In genomic region chr1:183953031-183953430, GRCh38 we compare ENCODE assay signal across 20 cellular contexts.
DNase-seq lines count a peak whose midpoint lies in the region; ATAC-seq and TF ChIP-seq lines count a peak whose summit lies in the region.
"Had no signal": no experiment of that assay in that cellular context is flagged by ENCODE, and none has a peak within 500 bp of the region (broad histone marks: within the 10 kb centered on the region; RNA-seq: fewer than 3 reads in every experiment).

No MANE protein-coding gene starts in this region.

- no peak for TF ChIP-seq POLR2A in tibial nerve (IDR thresholded peaks at IDR 0.05)

- no peak for TF ChIP-seq EP300 in tibial nerve (IDR thresholded peaks at IDR 0.05)

- no peak for TF ChIP-seq CTCF in PC-3 (conservative IDR thresholded peaks at IDR 0.05; ENCODE audit: low read depth, low read length)
- TF ChIP-seq CTCF in right atrium auricular region (IDR thresholded peaks at IDR 0.05), result no peak
- TF ChIP-seq CTCF in tibial nerve (IDR thresholded peaks at IDR 0.05), result no peak

- no peaks in the 10 kb centered on the region for H3F3A ChIP-seq in PC-3 (ENCODE audit: low read length, unreplicated experiment)

- H3K27ac Mint-ChIP-seq in stimulated activated naive B cell treated with anti-CD40 and anti-IgM and Interleukin-4, amounts not matched to agents 10 μg/mL and 1 μg/mL and 100 μg/mL, for 72 hours, result peak overlapping the region; percentile 1
- H3K27ac Mint-ChIP-seq: activated naive CD4-positive, alpha-beta T cell treated with anti-CD3 and anti-CD28 coated beads, Interleukin-2, amount 50 U/mL, for 24 hours; CD14-positive monocyte; mesothelial cell of epicardium had no signal

- ATAC-seq in PC-3, result peak; percentile 48
- ATAC-seq in stimulated activated naive B cell treated with anti-CD40 and anti-IgM and Interleukin-4, amounts not matched to agents 10 μg/mL and 1 μg/mL and 100 μg/mL, for 72 hours (replicated peaks), result no peak
- no peak for ATAC-seq in GM19395 (IDR thresholded peaks at IDR 0.05; ENCODE audit: unreplicated experiment)

- 36 to 40% methylated on average over 5 of the region's 5 CpGs for WGBS in tibial nerve, 2 donors

- no peaks in the 10 kb centered on the region for H3K9me2 ChIP-seq in PC-3 (replicated peaks; ENCODE audit: low read length)

- peaks cover 14 to 17% of the 10 kb centered on the region in 2 donors for H3K27me3 Mint-ChIP-seq in stimulated activated naive B cell treated with anti-CD40 and anti-IgM and Interleukin-4, amounts not matched to agents 10 μg/mL and 1 μg/mL and 100 μg/mL, for 72 hours
- H3K27me3 Mint-ChIP-seq: activated naive CD4-positive, alpha-beta T cell treated with anti-CD3 and anti-CD28 coated beads, Interleukin-2, amount 50 U/mL, for 24 hours had no signal

- H3K4me1 ChIP-seq in PC-3 (ENCODE audit: insufficient read depth, low read length) (peaks cover 10% of the 10 kb centered on the region), right atrium auricular region (peaks cover 0 to 11% of the 10 kb centered on the region in 2 donors), tibial nerve (peaks cover 0 to 21% (median 7%) of the 10 kb centered on the region in 4 donors)
- H3K4me1 ChIP-seq: breast epithelium had no signal

- CTCF ChIA-PET in PC-3 (lab: Charles Lee), result no interaction called here

- H3K9me3 ChIP-seq in PC-3 (ENCODE audit: low read length), result no peaks in the 10 kb centered on the region
- H3K9me3 ChIP-seq in right atrium auricular region, result no peaks in the 10 kb centered on the region
- H3K9me3 ChIP-seq in tibial nerve, result no peaks in the 10 kb centered on the region
- H3K9me3 ChIP-seq: breast epithelium, spleen had no signal

- no peaks in the 10 kb centered on the region for H4K20me1 ChIP-seq in PC-3 (ENCODE audit: low read length)

- no peaks in the 10 kb centered on the region for H3K79me2 ChIP-seq in PC-3 (ENCODE audit: low read length)

- no peak overlapping the region for H3K4me3 Mint-ChIP-seq in stimulated activated naive B cell treated with anti-CD40 and anti-IgM and Interleukin-4, amounts not matched to agents 10 μg/mL and 1 μg/mL and 100 μg/mL, for 72 hours
- H3K4me3 Mint-ChIP-seq: activated naive CD4-positive, alpha-beta T cell treated with anti-CD3 and anti-CD28 coated beads, Interleukin-2, amount 50 U/mL, for 24 hours; CD14-positive monocyte; immature natural killer cell; mesothelial cell of epicardium had no signal

- no peaks in the 10 kb centered on the region for H3K9me3 Mint-ChIP-seq in stimulated activated naive B cell treated with anti-CD40 and anti-IgM and Interleukin-4, amounts not matched to agents 10 μg/mL and 1 μg/mL and 100 μg/mL, for 72 hours
- H3K9me3 Mint-ChIP-seq: activated naive CD4-positive, alpha-beta T cell treated with anti-CD3 and anti-CD28 coated beads, Interleukin-2, amount 50 U/mL, for 24 hours; immature natural killer cell had no signal

- peaks cover 0 to 4% of the 10 kb centered on the region in 2 donors for H3K4me1 Mint-ChIP-seq in stimulated activated naive B cell treated with anti-CD40 and anti-IgM and Interleukin-4, amounts not matched to agents 10 μg/mL and 1 μg/mL and 100 μg/mL, for 72 hours
- H3K4me1 Mint-ChIP-seq: mesothelial cell of epicardium had no signal

- H2AFZ ChIP-seq in PC-3 (ENCODE audit: low read length), result no peak overlapping the region

- POLR2A ChIA-PET in PC-3 (lab: Charles Lee; ENCODE audit: unreplicated experiment), result no interaction called here

- BruUV-seq in PC-3 (replicated peaks; lab: Mats Ljungman, UMichigan), result no TSS peak

- H3K4me2 ChIP-seq in PC-3 (ENCODE audit: low read length), result no peak overlapping the region

- no peak overlapping the region for H3K27ac ChIP-seq in PC-3 (ENCODE audit: low read length)
- H3K27ac ChIP-seq in right atrium auricular region, result peak overlapping the region; percentile 22 to 63
- H3K27ac ChIP-seq in tibial nerve, result peak overlapping the region in 1 of 4 donors; percentile 42
- H3K27ac ChIP-seq: 22Rv1, breast epithelium, spleen had no signal

- no peak overlapping the region for H3K4me3 ChIP-seq in PC-3 (ENCODE audit: low read length)
- no peak overlapping the region for H3K4me3 ChIP-seq in right atrium auricular region
- H3K4me3 ChIP-seq in tibial nerve, result no peak overlapping the region
- H3K4me3 ChIP-seq: breast epithelium, spleen had no signal

- DNase-seq in DMS79 treated with DMSO at 0.1 percent for 48 hours (lab: John Stamatoyannopoulos, UW), result peak; percentile 6
- DNase-seq in DMS79 (lab: John Stamatoyannopoulos, UW), result no peak
- peak; percentile 3 for DNase-seq in PC-3
- DNase-seq in right atrium auricular region (ENCODE audit: low spot score), result no peak
- DNase-seq in stimulated activated naive B cell treated with anti-CD40 and anti-IgM and Interleukin-4, amounts not matched to agents 10 μg/mL and 1 μg/mL and 100 μg/mL, for 72 hours, result no peak
- DNase-seq in epidermal melanocyte (ENCODE audit: insufficient read length, low spot score), result no peak
- no peak for DNase-seq in tibial nerve (ENCODE audit: low spot score in 2 of 2)
- DNase-seq: activated CD4-positive, alpha-beta T cell treated with anti-CD3 and anti-CD28 coated beads for 48 hours; foreskin melanocyte; immature natural killer cell; NCI-H187 treated with DMSO at 0.1 percent for 48 hours; occipital lobe; spleen; T1000 had no signal

- H3K27me3 ChIP-seq in PC-3 (ENCODE audit: low read length) (no peaks in the 10 kb centered on the region), right atrium auricular region (no peaks in the 10 kb centered on the region), tibial nerve (no peaks in the 10 kb centered on the region)
- H3K27me3 ChIP-seq: breast epithelium, spleen had no signal

- intact Hi-C loops in PC-3 (cut with micrococcal nuclease), result loop anchor here (10.0 kb wide), 1 partner anchor 112 kb away; no protein-coding TSS in a partner anchor

- no peaks in the 10 kb centered on the region for H3K36me3 ChIP-seq in PC-3 (ENCODE audit: low read depth, low read length)
- no peaks in the 10 kb centered on the region for H3K36me3 ChIP-seq in right atrium auricular region
- H3K36me3 ChIP-seq in tibial nerve, result no peaks in the 10 kb centered on the region
- H3K36me3 ChIP-seq: breast epithelium, spleen had no signal

- no peaks in the 10 kb centered on the region for H3K36me3 Mint-ChIP-seq in stimulated activated naive B cell treated with anti-CD40 and anti-IgM and Interleukin-4, amounts not matched to agents 10 μg/mL and 1 μg/mL and 100 μg/mL, for 72 hours
- H3K36me3 Mint-ChIP-seq: CD14-positive monocyte had no signal

- H3K9ac ChIP-seq in PC-3 (ENCODE audit: low read length), result no peak overlapping the region

Comparison
In these comparisons a context has a peak if more than half of its experiments do, and no peak if none do; other contexts are left out.
1. DNase-seq: peak in DMS79 treated with DMSO at 0.1 percent for 48 hours (single experiment) and PC-3 (single experiment); none in DMS79 (single experiment), right atrium auricular region (single experiment), stimulated activated naive B cell treated with anti-CD40 and anti-IgM and Interleukin-4, amounts not matched to agents 10 μg/mL and 1 μg/mL and 100 μg/mL, for 72 hours (single experiment), epidermal melanocyte (single experiment) and tibial nerve (0 of 2).